8 cellular contexts compared by ENCODE assay signal in the genomic region with DNA sequence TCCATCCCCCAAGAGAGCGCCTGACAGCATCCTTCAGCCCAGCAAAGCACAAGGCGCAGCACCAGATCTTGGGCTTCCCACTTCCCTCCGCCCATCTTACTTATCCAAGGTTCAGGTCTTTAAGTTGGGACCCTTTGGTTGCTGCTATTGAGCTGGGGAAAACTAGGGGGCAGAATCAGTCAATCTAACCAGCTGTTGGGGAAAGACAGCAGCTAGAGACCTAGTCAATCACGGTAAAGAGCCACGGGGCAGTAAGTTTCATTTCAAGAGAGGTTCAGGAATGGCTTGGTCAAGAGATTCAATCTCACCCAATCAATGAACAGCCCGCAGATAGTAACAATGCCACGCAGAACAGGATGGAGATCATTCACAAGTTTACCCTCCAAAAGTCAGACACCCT. TPM values are rescaled to one million over a fixed set of nuclear protein-coding genes. Genes with fewer than 3 reads are reported as not detected.
DNase-seq lines count a peak whose midpoint lies in the region; ATAC-seq and TF ChIP-seq lines count a peak whose summit lies in the region.

No MANE protein-coding gene starts in this region.

- TF ChIP-seq CTCF in type B pancreatic cell (conservative IDR thresholded peaks at IDR 0.05), result no peak

- no peak for DNase-seq in activated naive CD4-positive, alpha-beta T cell (lab: John Stamatoyannopoulos, UW)
- DNase-seq in kidney tubule cell (ENCODE audit: low spot score), result peak; percentile 24
- DNase-seq in type B pancreatic cell (ENCODE audit: extremely low spot score, unreplicated experiment), result no peak
- DNase-seq in NK-92 treated with Interleukin-12 subunit alpha and Interleukin-12 subunit beta, amount 100 ng/mL, for 24 hours (lab: John Stamatoyannopoulos, UW), result no peak
- no peak for DNase-seq in NCI-H446 (lab: John Stamatoyannopoulos, UW)

- no peak overlapping the region for H3K27ac Mint-ChIP-seq in activated naive CD4-positive, alpha-beta T cell treated with anti-CD3 and anti-CD28 coated beads, Interleukin-2, amount 50 U/mL, for 24 hours
- no peak overlapping the region for H3K27ac Mint-ChIP-seq in activated naive CD8-positive, alpha-beta T cell
- no peak overlapping the region for H3K27ac Mint-ChIP-seq in type B pancreatic cell

- H3K36me3 Mint-ChIP-seq in activated naive CD4-positive, alpha-beta T cell treated with anti-CD3 and anti-CD28 coated beads, Interleukin-2, amount 50 U/mL, for 24 hours, result no peaks in the 10 kb centered on the region
- peaks cover 10% of the 10 kb centered on the region for H3K36me3 Mint-ChIP-seq in activated naive CD8-positive, alpha-beta T cell
- peaks cover 3% of the 10 kb centered on the region for H3K36me3 Mint-ChIP-seq in type B pancreatic cell

- H3K27me3 Mint-ChIP-seq in activated naive CD4-positive, alpha-beta T cell treated with anti-CD3 and anti-CD28 coated beads, Interleukin-2, amount 50 U/mL, for 24 hours, result peaks cover 29% of the 10 kb centered on the region
- H3K27me3 Mint-ChIP-seq in activated naive CD8-positive, alpha-beta T cell, result peaks cover 46% of the 10 kb centered on the region
- H3K27me3 Mint-ChIP-seq in type B pancreatic cell, result peaks cover 31% of the 10 kb centered on the region

- peaks cover 12% of the 10 kb centered on the region for H3K4me1 Mint-ChIP-seq in activated naive CD4-positive, alpha-beta T cell treated with anti-CD3 and anti-CD28 coated beads, Interleukin-2, amount 50 U/mL, for 24 hours
- peaks cover 23% of the 10 kb centered on the region for H3K4me1 Mint-ChIP-seq in activated naive CD8-positive, alpha-beta T cell (ENCODE audit: low read depth)
- peaks cover 29% of the 10 kb centered on the region for H3K4me1 Mint-ChIP-seq in type B pancreatic cell (ENCODE audit: unreplicated experiment)

- no peak for ATAC-seq in HG03342 (IDR thresholded peaks at IDR 0.05; ENCODE audit: unreplicated experiment)

- peak overlapping the region; percentile 88 for H3K4me3 Mint-ChIP-seq in activated naive CD4-positive, alpha-beta T cell treated with anti-CD3 and anti-CD28 coated beads, Interleukin-2, amount 50 U/mL, for 24 hours
- H3K4me3 Mint-ChIP-seq in activated naive CD8-positive, alpha-beta T cell, result peak overlapping the region; percentile 86
- H3K4me3 Mint-ChIP-seq in type B pancreatic cell, result peak overlapping the region; percentile 87

- H3K9me3 Mint-ChIP-seq in activated naive CD4-positive, alpha-beta T cell treated with anti-CD3 and anti-CD28 coated beads, Interleukin-2, amount 50 U/mL, for 24 hours, result no peaks in the 10 kb centered on the region
- H3K9me3 Mint-ChIP-seq in activated naive CD8-positive, alpha-beta T cell (ENCODE audit: low read depth), result no peaks in the 10 kb centered on the region
- H3K9me3 Mint-ChIP-seq in type B pancreatic cell, result no peaks in the 10 kb centered on the region

RNA-seq across cellular contexts. Expression of gene ABTB2, which starts 1.7 kb away (rescaled TPM):
- 9.0 and 13.5 TPM in 2 replicates for total RNA-seq in type B pancreatic cell (ENCODE audit: low replicate concordance)
